ENCODE assay signal across 14 cellular contexts in genomic region chr11:3590193-3590592, GRCh38. TPM values are rescaled to one million over a fixed set of nuclear protein-coding genes. Genes with fewer than 3 reads are reported as not detected.
A peak's percentile ranks its signal among the peaks of the same experiment; 100 is the strongest.
DNase-seq lines count a peak whose midpoint lies in the region; ATAC-seq, FAIRE-seq and TF ChIP-seq lines count a peak whose summit lies in the region.
"Not testable (repeated sequence)": the region's sequence is repeated elsewhere in the genome, so short reads cannot be mapped to it uniquely, and the experiment has no call there.
"Had no signal": no experiment of that assay in that cellular context is flagged by ENCODE, and none has a peak within 500 bp of the region (broad histone marks: within the 10 kb centered on the region; RNA-seq: fewer than 3 reads in every experiment).

No MANE protein-coding gene starts in this region.

- not testable (repeated sequence) for H4K91ac ChIP-seq in H1 (replicated peaks; ENCODE audit: insufficient read length, low read length)

- intact Hi-C loops in GM12878 (cut with micrococcal nuclease; ENCODE audit: unreplicated experiment); HepG2 (cut with micrococcal nuclease; ENCODE audit: unreplicated experiment): not testable (repeated sequence)

- H3K9me2 ChIP-seq in Karpas-422 (replicated peaks; ENCODE audit: insufficient read depth, low read length); SK-N-SH: not testable (repeated sequence)

- not testable (repeated sequence) for FAIRE-seq in A549 (lab: Jason Lieb, UNC); GM12878 (lab: Jason Lieb, UNC); H1 (lab: Jason Lieb, UNC); HepG2 (lab: Jason Lieb, UNC)

- not testable (repeated sequence) for TF ChIP-seq RAD21 in A549 (conservative IDR thresholded peaks at IDR 0.05 in 1 of 2, IDR thresholded peaks at IDR 0.05 in 1 of 2); SK-N-SH (IDR thresholded peaks at IDR 0.05; ENCODE audit: low read length); GM12878 (IDR thresholded peaks at IDR 0.05; ENCODE audit: insufficient read depth, low read depth, low read length); H1 (IDR thresholded peaks at IDR 0.05 in 1 of 2, conservative IDR thresholded peaks at IDR 0.05 in 1 of 2; ENCODE audit: low read depth in 2 of 2, low read length in 2 of 2); HepG2 (CRISPR knock-in tag; IDR thresholded peaks at IDR 0.05)

- H3K79me1 ChIP-seq in H1 (ENCODE audit: low read depth, low read length) = not testable (repeated sequence)

- not testable (repeated sequence) for H3K18ac ChIP-seq in H1 (ENCODE audit: extremely low read depth, low read length)

- H3K9me3 ChIP-seq in A549; HEK293 (ENCODE audit: control insufficient read depth, insufficient read depth, low read depth, low read length); Karpas-422 (ENCODE audit: low read length); SK-N-SH; GM12878 (replicated peaks; ENCODE audit: control insufficient read depth, insufficient read depth, low read length); H1 (ENCODE audit: insufficient read depth in 2 of 2, low read depth in 1 of 2, low read length in 1 of 2); HepG2 (ENCODE audit: low read length): not testable (repeated sequence)

- not testable (repeated sequence) for H3K27me3 ChIP-seq in Karpas-422 (ENCODE audit: low read length); SK-N-SH (ENCODE audit: insufficient read depth); GM12878 (replicated peaks in 1 of 2; ENCODE audit: control insufficient read depth in 2 of 2, insufficient read depth in 2 of 2, low read length in 1 of 2); H1 (replicated peaks in 1 of 4; ENCODE audit: control insufficient read depth in 3 of 4, extremely low read depth in 1 of 4, insufficient read depth in 3 of 4, low read length in 3 of 4); HepG2 (ENCODE audit: control insufficient read depth in 1 of 2, insufficient read depth in 2 of 2, low read length in 2 of 2)

- not testable (repeated sequence) for H3K14ac ChIP-seq in H1 (ENCODE audit: insufficient read length)

- not testable (repeated sequence) for H4K20me1 ChIP-seq in Karpas-422 (ENCODE audit: insufficient read depth, low read depth, low read length); SK-N-SH (ENCODE audit: insufficient read depth); GM12878 (ENCODE audit: control insufficient read depth, insufficient read depth); H1 (replicated peaks in 1 of 2; ENCODE audit: control insufficient read depth in 1 of 2, insufficient read depth in 2 of 2, low read length in 2 of 2); HepG2 (ENCODE audit: insufficient read depth, low read length)

- not testable (repeated sequence) for H3K79me2 ChIP-seq in Karpas-422 (ENCODE audit: low read length); SK-N-SH (ENCODE audit: insufficient read depth); GM12878 (ENCODE audit: control insufficient read depth, insufficient read depth, low read length); H1 (ENCODE audit: control insufficient read depth in 1 of 2, insufficient read depth in 2 of 2, low read length in 2 of 2); HepG2 (ENCODE audit: insufficient read depth, low read length)

- H3K4me1 ChIP-seq in A549; HEK293 (ENCODE audit: control insufficient read depth, insufficient read depth, low read length); Karpas-422 (ENCODE audit: low read length); SK-N-SH (ENCODE audit: control insufficient read depth in 1 of 2, insufficient read depth in 2 of 2, low read depth in 1 of 2, low read length in 1 of 2); GM12878 (ENCODE audit: control insufficient read depth, insufficient read depth, low read length); H1 (replicated peaks in 1 of 4; ENCODE audit: control insufficient read depth in 3 of 4, insufficient read depth in 4 of 4, low read length in 3 of 4); HepG2 (ENCODE audit: insufficient read depth, low read length): not testable (repeated sequence)

- SMC1A ChIA-PET in GM12878 (lab: Charles Lee; ENCODE audit: uncharacterized antibody, unreplicated experiment) = not testable (repeated sequence)

- H2BK15ac ChIP-seq in H1 (ENCODE audit: low read length) = not testable (repeated sequence)

- 39% methylated on average over 2 of the region's 2 CpGs for whole genome bisulfite sequencing in A549 (ENCODE audit: missing lambda C conversion rate)
- 33% methylated on average over 2 of the region's 2 CpGs for WGBS in SK-N-SH (ENCODE audit: low lambda C conversion rate)
- WGBS in GM12878 (ENCODE audit: insufficient coverage, insufficient replicate concordance, low lambda C conversion rate, missing lambda C conversion rate) = 17% methylated on average over 2 of the region's 2 CpGs
- WGBS in H1 (ENCODE audit: extremely low coverage in 1 of 2, insufficient coverage in 1 of 2, insufficient read length in 1 of 2, insufficient replicate concordance in 2 of 2, low coverage in 1 of 2, low lambda C conversion rate in 2 of 2, missing lambda C conversion rate in 1 of 2), 2 experiments = 85% methylated on average over 2 of the region's 2 CpGs; no CpG with 5 or more reads in 1 of the 2 experiments
- WGBS in HepG2 (ENCODE audit: low lambda C conversion rate) = 16% methylated on average over 2 of the region's 2 CpGs

- H4K8ac ChIP-seq in H1 (ENCODE audit: extremely low read depth, insufficient read depth, low read length) = not testable (repeated sequence)

- not testable (repeated sequence) for H2AK5ac ChIP-seq in H1 (ENCODE audit: low read depth, low read length)

- not testable (repeated sequence) for H3K4me3 ChIP-seq in A549; HEK293 (ENCODE audit: low read depth, low read length); Karpas-422 (ENCODE audit: low read length); SK-N-SH (ENCODE audit: low read depth in 2 of 2, low read length in 1 of 2); GM12878; H1 (ENCODE audit: extremely low read depth in 1 of 4, insufficient read depth in 2 of 4, low read depth in 3 of 4, low read length in 4 of 4); HepG2 (replicated peaks in 1 of 3; ENCODE audit: insufficient read depth in 1 of 3, low read depth in 2 of 3, low read length in 3 of 3)

- not testable (repeated sequence) for H2BK5ac ChIP-seq in H1 (ENCODE audit: low read depth, low read length)

- not testable (repeated sequence) for H3K4ac ChIP-seq in H1 (replicated peaks; ENCODE audit: insufficient read length, low read depth, low read length)

- TF ChIP-seq EP300 in A549 (IDR thresholded peaks at IDR 0.05); SK-N-SH (IDR thresholded peaks at IDR 0.05; ENCODE audit: borderline replicate concordance in 1 of 2, low read depth in 1 of 2, low read length in 1 of 2); GM12878 (IDR thresholded peaks at IDR 0.05; ENCODE audit: borderline replicate concordance in 1 of 2, control insufficient read depth in 1 of 2, low read depth in 2 of 2, low read length in 2 of 2); H1 (IDR thresholded peaks at IDR 0.05; ENCODE audit: borderline replicate concordance in 1 of 2, low read depth in 2 of 2, low read length in 2 of 2); HepG2 (IDR thresholded peaks at IDR 0.05; ENCODE audit: low read depth in 2 of 2, low read length in 2 of 2); HepG2 (CRISPR knock-in tag; IDR thresholded peaks at IDR 0.05; ENCODE audit: borderline replicate concordance): not testable (repeated sequence)

- H3K23ac ChIP-seq in H1 (ENCODE audit: insufficient read length) = not testable (repeated sequence)

- in situ Hi-C loops in GM12878 (cut with MboI); HepG2 (cut with HindIII; ENCODE audit: extremely low pct_ligation_motif_present, low pct_unique_long_range_greater_than_20kb): not testable (repeated sequence)

- H2AFZ ChIP-seq in Karpas-422 (ENCODE audit: low read length); SK-N-SH (ENCODE audit: low read depth); GM12878 (ENCODE audit: control insufficient read depth, low read depth, low read length); H1 (ENCODE audit: low read length); HepG2 (ENCODE audit: low read length): not testable (repeated sequence)

- H3K23me2 ChIP-seq in H1 (ENCODE audit: low read depth, low read length) = not testable (repeated sequence)

- not testable (repeated sequence) for H2BK120ac ChIP-seq in H1 (replicated peaks; ENCODE audit: low read depth, low read length)

- RAD21 ChIA-PET in GM12878 (lab: Charles Lee; ENCODE audit: unreplicated experiment) = not testable (repeated sequence)

- H3K56ac ChIP-seq in H1 (replicated peaks; ENCODE audit: insufficient read length, low read depth, low read length) = not testable (repeated sequence)

- BruUV-seq in GM12878 (replicated peaks; lab: Mats Ljungman, UMichigan); HepG2 (replicated peaks; lab: Mats Ljungman, UMichigan): not testable (repeated sequence)

- ATAC-seq in A549, GM12878, HepG2: not testable (repeated sequence)

- H4K5ac ChIP-seq in H1 (ENCODE audit: insufficient read length, low read depth, low read length) = not testable (repeated sequence)

- H3K4me2 ChIP-seq in A549; Karpas-422 (ENCODE audit: low read depth, low read length, poor library complexity, severe bottlenecking); SK-N-SH; GM12878 (ENCODE audit: control insufficient read depth, insufficient read depth); H1 (ENCODE audit: insufficient read depth in 1 of 2, low read depth in 2 of 2, low read length in 2 of 2); HepG2 (ENCODE audit: low read depth, low read length): not testable (repeated sequence)

- not testable (repeated sequence) for TF ChIP-seq POLR2A in A549 (IDR thresholded peaks at IDR 0.05; ENCODE audit: low read length); GM12878 (IDR thresholded peaks at IDR 0.05; ENCODE audit: low read depth, low read length); H1 (IDR thresholded peaks at IDR 0.05; ENCODE audit: control extremely low read depth in 1 of 2, low read depth in 2 of 2, low read length in 2 of 2); HepG2 (IDR thresholded peaks at IDR 0.05; ENCODE audit: insufficient read depth in 1 of 2, low read depth in 2 of 2, low read length in 2 of 2)

- not testable (repeated sequence) for DNase-seq in A549 (ENCODE audit: low read depth in 1 of 2, low spot score in 1 of 2); SK-N-SH; GM12878 (ENCODE audit: low read depth, low spot score); H1 (ENCODE audit: low read depth in 1 of 2, low spot score in 2 of 2); HepG2 (ENCODE audit: low spot score)
- DNase-seq in Karpas-422 = peak; percentile 50
- DNase-seq in NCI-H526 (lab: John Stamatoyannopoulos, UW) = peak; percentile 68 to 74

- H3F3A ChIP-seq in SK-N-SH (replicated peaks; ENCODE audit: insufficient read depth) = not testable (repeated sequence)

- CTCF ChIA-PET in A549 (lab: Yijun Ruan, JAX) = interaction anchor here (0.7 kb wide), 1 partner anchor 8 kb away, joined by 3 read pairs; no protein-coding TSS in a partner anchor
- CTCF ChIA-PET in HEK293 (lab: Yijun Ruan, JAX); SK-N-SH (lab: Yijun Ruan, JAX); HepG2 (lab: Yijun Ruan, JAX; ENCODE audit: low intra/inter-chr PET ratio, low total read pairs): not testable (repeated sequence)
- CTCF ChIA-PET in GM12878 (lab: Yijun Ruan, JAX) = interaction anchor here (1.2 kb wide), 1 partner anchor 114 kb away, joined by 5 read pairs; no protein-coding TSS in a partner anchor
- CTCF ChIA-PET in H1 (lab: Charles Lee; ENCODE audit: partially characterized antibody) = interaction anchor here (5.7 kb wide), 1 partner anchor 19 kb away, joined by 24 read pairs; no protein-coding TSS in a partner anchor

- not testable (repeated sequence) for H3K9ac ChIP-seq in Karpas-422 (ENCODE audit: low read length); SK-N-SH; GM12878 (ENCODE audit: control insufficient read depth, insufficient read depth, low read length); H1 (replicated peaks in 1 of 4; ENCODE audit: extremely low read depth in 1 of 4, low read depth in 3 of 4, low read length in 3 of 4); HepG2 (ENCODE audit: insufficient read depth, low read depth, low read length)

- H3K36me3 ChIP-seq in HEK293 (ENCODE audit: control insufficient read depth in 2 of 2, insufficient read depth in 1 of 2, low read length in 2 of 2); Karpas-422 (ENCODE audit: insufficient read depth, low read length); SK-N-SH (replicated peaks in 1 of 2; ENCODE audit: control insufficient read depth in 1 of 2, insufficient read depth in 2 of 2, low read length in 1 of 2); GM12878 (ENCODE audit: control insufficient read depth in 2 of 2, insufficient read depth in 2 of 2, low read length in 1 of 2); H1 (ENCODE audit: control insufficient read depth in 2 of 4, insufficient read depth in 4 of 4, low read length in 3 of 4); HepG2 (replicated peaks in 1 of 2; ENCODE audit: control insufficient read depth in 1 of 2, insufficient read depth in 2 of 2, low read length in 2 of 2): not testable (repeated sequence)

- not testable (repeated sequence) for TF ChIP-seq CTCF in A549 (IDR thresholded peaks at IDR 0.05); HEK293 (tag by site-specific recombination; IDR thresholded peaks at IDR 0.05); SK-N-SH (IDR thresholded peaks at IDR 0.05); GM12878 (IDR thresholded peaks at IDR 0.05 in 2 of 3, conservative IDR thresholded peaks at IDR 0.05 in 1 of 3; ENCODE audit: control insufficient read depth in 2 of 3, extremely low read depth in 1 of 3, insufficient read depth in 1 of 3, low read depth in 3 of 3, low read length in 3 of 3); H1 (IDR thresholded peaks at IDR 0.05; ENCODE audit: control extremely low read depth in 1 of 3, insufficient read depth in 1 of 3, low read depth in 1 of 3, low read length in 3 of 3); HepG2 (CRISPR knock-in tag; IDR thresholded peaks at IDR 0.05)

- H2BK12ac ChIP-seq in H1 (ENCODE audit: low read depth, low read length) = not testable (repeated sequence)

- POLR2A ChIA-PET in A549 (lab: Yijun Ruan, JAX); HEK293 (lab: Yijun Ruan, JAX); SK-N-SH (lab: Yijun Ruan, JAX); H1 (lab: Charles Lee; ENCODE audit: partially characterized antibody); HepG2 (lab: Yijun Ruan, JAX): not testable (repeated sequence)
- POLR2A ChIA-PET in GM12878 (lab: Charles Lee) = interaction anchor here (0.6 kb wide), 1 partner anchor 23 kb away, joined by 6 read pairs; no protein-coding TSS in a partner anchor

- H3K27ac ChIP-seq in A549; HEK293 (ENCODE audit: extremely low read depth, low read depth, low read length); Karpas-422 (ENCODE audit: low read length); SK-N-SH (ENCODE audit: low read depth in 2 of 2, low read length in 1 of 2); GM12878 (ENCODE audit: control insufficient read depth, insufficient read depth); H1 (ENCODE audit: low read depth, low read length); HepG2 (ENCODE audit: extremely low read length, insufficient read depth, low read length): not testable (repeated sequence)

- not testable (repeated sequence) for H2BK20ac ChIP-seq in H1 (ENCODE audit: low read length)

RNA-seq across cellular contexts. Expression of gene ART5, which starts 51.6 kb away (rescaled TPM):
- polyA plus RNA-seq in A549 (2011; rRNA removed) (0.08 and 0.12 TPM in 2 replicates), A549 (2017; fragmentation: RNase III; extraction: RNeasy Plus Mini Kit Qiagen cat#74134 plus additional on column Dnase treatment) (0.22 to 0.30 TPM in 2 of 3 replicates, not detected in the other), SK-N-SH (2012; rRNA removed) (0.58 and 0.59 TPM in 2 replicates), GM12878 (2011; rRNA removed) (not detected in 2 replicates), GM12878 (2014; fragmentation: Illumina TruSeq; extraction: Trizol) (not detected in 2 replicates), GM12878 (2014; fragmentation: Nextera tagmentation; extraction: Ambion mirVana) (not detected), GM12878 (2014; rRNA removed) (0.06 TPM in 1 of 2 replicates, not detected in the other), GM12878 (2016; fragmentation: Nextera tagmentation; extraction: Ambion mirVana) (not detected), H1 (2011; rRNA removed) (6.0 and 9.1 TPM in 2 replicates), HepG2 (2011; rRNA removed) (0.48 and 0.55 TPM in 2 replicates)
- polyA plus RNA-seq in A549 (2012; cell fraction: cytosol; rRNA removed) = 0.11 and 0.12 TPM in 2 replicates
- polyA plus RNA-seq in A549 (2012; cell fraction: nucleus; rRNA removed) = 0.12 and 0.20 TPM in 2 replicates
- not detected in 2 replicates for polyA minus RNA-seq in A549 (2011; rRNA and poly(A)+ RNA removed)
- not detected in 2 replicates for total RNA-seq in Karpas-422 (2014; rRNA removed; shearing (Covaris generic); ENCODE audit: low replicate concordance)
- polyA plus RNA-seq in SK-N-SH (2012; cell fraction: cytosol; rRNA removed) = 0.17 and 0.46 TPM in 2 replicates
- polyA plus RNA-seq in SK-N-SH (2012; cell fraction: nucleus; rRNA removed) = 0.60 and 0.63 TPM in 2 replicates
- not detected in 2 replicates for total RNA-seq in GM12878 (2013; cell fraction: nucleolus; rRNA removed)
- total RNA-seq in GM12878 (2014; rRNA removed) (not detected in 2 replicates), GM12878 (2014; rRNA removed; fragmentation: Illumina TruSeq; extraction: Trizol) (not detected in 2 replicates), GM12878 (2021) (not detected in 2 replicates), HepG2 (2016; rRNA removed; fragmentation: Illumina TruSeq; extraction: Trizol) (0.52 and 0.93 TPM in 2 replicates)
- polyA plus RNA-seq in GM12878 (2011; ENCODE audit: low read depth) = not detected
- not detected in 2 replicates for polyA plus RNA-seq in GM12878 (2011; cell fraction: cytosol; rRNA removed)
- polyA plus RNA-seq in GM12878 (2011; cell fraction: nucleus; rRNA removed) = not detected in 2 replicates
- polyA plus RNA-seq in GM12878 (2012) = not detected in 2 replicates
- polyA minus RNA-seq in GM12878 (2011; rRNA and poly(A)+ RNA removed) = not detected in 2 replicates
- not detected in 2 replicates for polyA minus RNA-seq in GM12878 (2011; cell fraction: cytosol; rRNA and poly(A)+ RNA removed)
- not detected in 2 replicates for polyA minus RNA-seq in GM12878 (2011; cell fraction: nucleus; rRNA and poly(A)+ RNA removed)
- total RNA-seq in H1 (2021; fragmentation: NEBNext Ultra II Directional; extraction: Animal tissue kit (Norgen Biotek cat#: 25700)) = 7.2 and 7.5 TPM in 2 replicates
- 7.8 TPM for polyA plus RNA-seq in H1 (2011; cell fraction: cytosol; rRNA removed)
- 10.1 TPM for polyA plus RNA-seq in H1 (2011; cell fraction: nucleus; rRNA removed)
- polyA plus RNA-seq in H1 (2012, experiment 1 of 2) = 6.6 to 9.7 TPM (median 7.5 TPM) in 4 replicates
- polyA plus RNA-seq in H1 (2012, experiment 2 of 2) = 8.8 TPM
- 11.2 TPM for polyA plus RNA-seq in H1 (2013, experiment 1 of 2)
- polyA plus RNA-seq in H1 (2013, experiment 2 of 2) = 12.0 TPM
- polyA minus RNA-seq in H1 (2011; rRNA and poly(A)+ RNA removed) = 3.1 and 3.6 TPM in 2 replicates
- polyA minus RNA-seq in H1 (2011; cell fraction: cytosol; rRNA and poly(A)+ RNA removed) = 3.0 TPM
- 7.4 TPM for polyA minus RNA-seq in H1 (2011; cell fraction: nucleus; rRNA and poly(A)+ RNA removed)
- total RNA-seq in HepG2 (2016; cell fraction: cytosol; rRNA removed; fragmentation: Illumina TruSeq; extraction: Trizol; ENCODE audit: low read depth) = 0.40 and 0.71 TPM in 2 replicates
- 0.94 and 1.6 TPM in 2 replicates for total RNA-seq in HepG2 (2016; cell fraction: insoluble cytoplasmic fraction; rRNA removed; fragmentation: Illumina TruSeq; extraction: Trizol)
- total RNA-seq in HepG2 (2016; cell fraction: membrane; rRNA removed; fragmentation: Illumina TruSeq; extraction: Trizol) = 0.49 and 0.83 TPM in 2 replicates
- 0.91 and 2.2 TPM in 2 replicates for total RNA-seq in HepG2 (2016; cell fraction: nucleus; rRNA removed; fragmentation: Illumina TruSeq; extraction: Trizol)
- 0.32 and 0.40 TPM in 2 replicates for polyA plus RNA-seq in HepG2 (2011; cell fraction: cytosol; rRNA removed)
- 0.35 and 0.47 TPM in 2 replicates for polyA plus RNA-seq in HepG2 (2011; cell fraction: nucleus; rRNA removed)
- polyA plus RNA-seq in HepG2 (2012) = 0.62 and 0.65 TPM in 2 replicates
- polyA plus RNA-seq in HepG2 (2016; cell fraction: cytosol; fragmentation: Illumina TruSeq; extraction: Trizol; ENCODE audit: low read depth) = 0.45 and 0.49 TPM in 2 replicates
- 0.36 TPM in 1 of 2 replicates, not detected in the other for polyA plus RNA-seq in HepG2 (2016; cell fraction: insoluble cytoplasmic fraction; fragmentation: Illumina TruSeq; extraction: Trizol; ENCODE audit: low read depth)
- 0.24 and 0.34 TPM in 2 replicates for polyA plus RNA-seq in HepG2 (2016; cell fraction: membrane; fragmentation: Illumina TruSeq; extraction: Trizol; ENCODE audit: low read depth)
- 0.65 and 2.1 TPM in 2 replicates for polyA plus RNA-seq in HepG2 (2016; cell fraction: nucleus; fragmentation: Illumina TruSeq; extraction: Trizol; ENCODE audit: insufficient read depth, low read depth)
- polyA minus RNA-seq in HepG2 (2011; rRNA and poly(A)+ RNA removed; ENCODE audit: low replicate concordance) = 0.30 TPM in 1 of 2 replicates, not detected in the other
- not detected in 2 replicates for polyA minus RNA-seq in HepG2 (2011; cell fraction: cytosol; rRNA and poly(A)+ RNA removed)
- not detected in 2 replicates for polyA minus RNA-seq in HepG2 (2011; cell fraction: nucleus; rRNA and poly(A)+ RNA removed)
- total RNA-seq: CD4-positive, alpha-beta T cell; CD8-positive, alpha-beta memory T cell; HFFc6 had no signal
- polyA plus RNA-seq: CD14-positive monocyte; CD8-positive, alpha-beta memory T cell had no signal

RNA-seq across cellular contexts. Expression of gene ART1, which starts 54.7 kb away (rescaled TPM):
- polyA plus RNA-seq in A549 (2011; rRNA removed) = not detected in 2 replicates
- not detected in 2 replicates for polyA plus RNA-seq in A549 (2012; cell fraction: cytosol; rRNA removed)
- not detected in 2 replicates for polyA plus RNA-seq in A549 (2012; cell fraction: nucleus; rRNA removed)
- polyA plus RNA-seq in A549 (2017; fragmentation: RNase III; extraction: RNeasy Plus Mini Kit Qiagen cat#74134 plus additional on column Dnase treatment) = not detected in 3 replicates
- polyA minus RNA-seq in A549 (2011; rRNA and poly(A)+ RNA removed) = not detected in 2 replicates
- total RNA-seq in Karpas-422 (2014; rRNA removed; shearing (Covaris generic); ENCODE audit: low replicate concordance) = not detected in 2 replicates
- polyA plus RNA-seq in SK-N-SH (2012; rRNA removed) = not detected in 2 replicates
- not detected in 2 replicates for polyA plus RNA-seq in SK-N-SH (2012; cell fraction: cytosol; rRNA removed)
- polyA plus RNA-seq in SK-N-SH (2012; cell fraction: nucleus; rRNA removed) = not detected in 2 replicates
- total RNA-seq in GM12878 (2013; cell fraction: nucleolus; rRNA removed) = not detected in 2 replicates
- not detected in 2 replicates for total RNA-seq in GM12878 (2014; rRNA removed)
- total RNA-seq in GM12878 (2014; rRNA removed; fragmentation: Illumina TruSeq; extraction: Trizol) = not detected in 2 replicates
- total RNA-seq in GM12878 (2021) = not detected in 2 replicates
- polyA plus RNA-seq in GM12878 (2011; ENCODE audit: low read depth) = not detected
- not detected in 2 replicates for polyA plus RNA-seq in GM12878 (2011; rRNA removed)
- polyA plus RNA-seq in GM12878 (2011; cell fraction: cytosol; rRNA removed) = not detected in 2 replicates
- not detected in 2 replicates for polyA plus RNA-seq in GM12878 (2011; cell fraction: nucleus; rRNA removed)
- not detected in 2 replicates for polyA plus RNA-seq in GM12878 (2012)
- polyA plus RNA-seq in GM12878 (2014; fragmentation: Illumina TruSeq; extraction: Trizol) = not detected in 2 replicates
- polyA plus RNA-seq in GM12878 (2014; fragmentation: Nextera tagmentation; extraction: Ambion mirVana) = not detected
- not detected in 2 replicates for polyA plus RNA-seq in GM12878 (2014; rRNA removed)
- polyA plus RNA-seq in GM12878 (2016; fragmentation: Nextera tagmentation; extraction: Ambion mirVana) = not detected
- not detected in 2 replicates for polyA minus RNA-seq in GM12878 (2011; rRNA and poly(A)+ RNA removed)
- polyA minus RNA-seq in GM12878 (2011; cell fraction: cytosol; rRNA and poly(A)+ RNA removed) = not detected in 2 replicates
- polyA minus RNA-seq in GM12878 (2011; cell fraction: nucleus; rRNA and poly(A)+ RNA removed) = not detected in 2 replicates
- not detected in 2 replicates for total RNA-seq in H1 (2021; fragmentation: NEBNext Ultra II Directional; extraction: Animal tissue kit (Norgen Biotek cat#: 25700))
- not detected in 2 replicates for polyA plus RNA-seq in H1 (2011; rRNA removed)
- polyA plus RNA-seq in H1 (2011; cell fraction: cytosol; rRNA removed) = not detected
- polyA plus RNA-seq in H1 (2011; cell fraction: nucleus; rRNA removed) = not detected
- not detected in 4 replicates for polyA plus RNA-seq in H1 (2012, experiment 1 of 2)
- polyA plus RNA-seq in H1 (2012, experiment 2 of 2) = not detected
- not detected for polyA plus RNA-seq in H1 (2013, experiment 1 of 2)
- polyA plus RNA-seq in H1 (2013, experiment 2 of 2) = not detected
- not detected in 2 replicates for polyA minus RNA-seq in H1 (2011; rRNA and poly(A)+ RNA removed)
- polyA minus RNA-seq in H1 (2011; cell fraction: cytosol; rRNA and poly(A)+ RNA removed) = not detected
- not detected for polyA minus RNA-seq in H1 (2011; cell fraction: nucleus; rRNA and poly(A)+ RNA removed)
- not detected in 2 replicates for total RNA-seq in HepG2 (2016; rRNA removed; fragmentation: Illumina TruSeq; extraction: Trizol)
- not detected in 2 replicates for total RNA-seq in HepG2 (2016; cell fraction: cytosol; rRNA removed; fragmentation: Illumina TruSeq; extraction: Trizol; ENCODE audit: low read depth)
- not detected in 2 replicates for total RNA-seq in HepG2 (2016; cell fraction: insoluble cytoplasmic fraction; rRNA removed; fragmentation: Illumina TruSeq; extraction: Trizol)
- total RNA-seq in HepG2 (2016; cell fraction: membrane; rRNA removed; fragmentation: Illumina TruSeq; extraction: Trizol) = not detected in 2 replicates
- total RNA-seq in HepG2 (2016; cell fraction: nucleus; rRNA removed; fragmentation: Illumina TruSeq; extraction: Trizol) = not detected in 2 replicates
- polyA plus RNA-seq in HepG2 (2011; rRNA removed) = not detected in 2 replicates
- not detected in 2 replicates for polyA plus RNA-seq in HepG2 (2011; cell fraction: cytosol; rRNA removed)
- polyA plus RNA-seq in HepG2 (2011; cell fraction: nucleus; rRNA removed) = not detected in 2 replicates
- polyA plus RNA-seq in HepG2 (2012) = not detected in 2 replicates
- polyA plus RNA-seq in HepG2 (2016; cell fraction: cytosol; fragmentation: Illumina TruSeq; extraction: Trizol; ENCODE audit: low read depth) = not detected in 2 replicates
- not detected in 2 replicates for polyA plus RNA-seq in HepG2 (2016; cell fraction: insoluble cytoplasmic fraction; fragmentation: Illumina TruSeq; extraction: Trizol; ENCODE audit: low read depth)
- not detected in 2 replicates for polyA plus RNA-seq in HepG2 (2016; cell fraction: membrane; fragmentation: Illumina TruSeq; extraction: Trizol; ENCODE audit: low read depth)
- not detected in 2 replicates for polyA plus RNA-seq in HepG2 (2016; cell fraction: nucleus; fragmentation: Illumina TruSeq; extraction: Trizol; ENCODE audit: insufficient read depth, low read depth)
- polyA minus RNA-seq in HepG2 (2011; rRNA and poly(A)+ RNA removed; ENCODE audit: low replicate concordance) = not detected in 2 replicates
- not detected in 2 replicates for polyA minus RNA-seq in HepG2 (2011; cell fraction: cytosol; rRNA and poly(A)+ RNA removed)
- polyA minus RNA-seq in HepG2 (2011; cell fraction: nucleus; rRNA and poly(A)+ RNA removed) = not detected in 2 replicates
- total RNA-seq: CD4-positive, alpha-beta T cell; CD8-positive, alpha-beta memory T cell; Daoy; G401; HFFc6 had no signal
- polyA plus RNA-seq: CD14-positive monocyte; CD8-positive, alpha-beta memory T cell had no signal
